ENCODE assay signal across 8 cellular contexts in genomic region chr6:144725731-144726522, GRCh38.
DNase-seq lines count a peak whose midpoint lies in the region; ATAC-seq and TF ChIP-seq lines count a peak whose summit lies in the region.

No MANE protein-coding gene starts in this region.

- peaks cover 23% of the 10 kb centered on the region for H3K4me1 Mint-ChIP-seq in activated CD4-positive, alpha-beta T cell treated with anti-CD3 and anti-CD28 coated beads for 36 hours
- H3K4me1 Mint-ChIP-seq in activated CD8-positive, alpha-beta memory T cell treated with anti-CD3 and anti-CD28 coated beads, Interleukin-2, amount 10 ng/mL, durations not matched to agents 7 days and 5 days = peaks cover 48% of the 10 kb centered on the region

- no peaks in the 10 kb centered on the region for H3K27me3 Mint-ChIP-seq in activated CD4-positive, alpha-beta T cell treated with anti-CD3 and anti-CD28 coated beads for 36 hours
- no peaks in the 10 kb centered on the region for H3K27me3 Mint-ChIP-seq in activated CD8-positive, alpha-beta memory T cell treated with anti-CD3 and anti-CD28 coated beads, Interleukin-2, amount 10 ng/mL, durations not matched to agents 7 days and 5 days

- POLR2A ChIA-PET in activated CD4-positive, alpha-beta T cell treated with anti-CD3 and anti-CD28 coated beads for 36 hours (lab: Charles Lee) = no interaction called here

- intact Hi-C loops in activated CD4-positive, alpha-beta T cell treated with anti-CD3 and anti-CD28 coated beads for 36 hours (cut with DNase I, micrococcal nuclease) = no loop called here

- H3K27ac Mint-ChIP-seq in activated CD4-positive, alpha-beta T cell treated with anti-CD3 and anti-CD28 coated beads for 36 hours = no peak overlapping the region
- H3K27ac Mint-ChIP-seq in activated CD8-positive, alpha-beta memory T cell treated with anti-CD3 and anti-CD28 coated beads, Interleukin-2, amount 10 ng/mL, durations not matched to agents 7 days and 5 days = peak overlapping the region; percentile 72

- no peaks in the 10 kb centered on the region for H3K9me3 Mint-ChIP-seq in activated CD4-positive, alpha-beta T cell treated with anti-CD3 and anti-CD28 coated beads for 36 hours (ENCODE audit: low read depth)
- H3K9me3 Mint-ChIP-seq in activated CD8-positive, alpha-beta memory T cell treated with anti-CD3 and anti-CD28 coated beads, Interleukin-2, amount 10 ng/mL, durations not matched to agents 7 days and 5 days (ENCODE audit: low read depth) = peaks cover 2% of the 10 kb centered on the region

- H3K4me3 Mint-ChIP-seq in activated CD4-positive, alpha-beta T cell treated with anti-CD3 and anti-CD28 coated beads for 36 hours = no peak overlapping the region
- H3K4me3 Mint-ChIP-seq in activated CD8-positive, alpha-beta memory T cell treated with anti-CD3 and anti-CD28 coated beads, Interleukin-2, amount 10 ng/mL, durations not matched to agents 7 days and 5 days = peak overlapping the region; percentile 14

- TF ChIP-seq CTCF in foreskin fibroblast (IDR thresholded peaks at IDR 0.05; ENCODE audit: low read depth, low read length) = no peak

- peak; percentile 37 for DNase-seq in activated CD4-positive, alpha-beta T cell treated with anti-CD3 and anti-CD28 coated beads for 36 hours
- DNase-seq in activated CD4-positive, alpha-beta T cell treated with anti-CD3 and anti-CD28 coated beads, Interleukin-2, amount 50 U/mL, for 1 hour = no peak
- peak; percentile 84 for DNase-seq in activated CD8-positive, alpha-beta memory T cell treated with anti-CD3 and anti-CD28 coated beads, Interleukin-2, amount 10 ng/mL, durations not matched to agents 7 days and 5 days
- DNase-seq in stimulated activated CD8-positive, alpha-beta memory T cell treated with anti-CD3 and anti-CD28 coated beads, Interleukin-2, amount 100 ng/mL, for 48 hours (ENCODE audit: low read depth in 2 of 2) = peak; percentile 16 to 41
- DNase-seq in foreskin fibroblast = no peak
- DNase-seq in NCI-H1105 treated with DMSO at 0.1 percent for 48 hours (lab: John Stamatoyannopoulos, UW) = no peak
- no peak for DNase-seq in SKM-1 treated with dmso at 0.1 percent for 144 hours (lab: John Stamatoyannopoulos, UW; ENCODE audit: unreplicated experiment)

- CTCF ChIA-PET in activated CD4-positive, alpha-beta T cell treated with anti-CD3 and anti-CD28 coated beads for 36 hours (lab: Charles Lee) = no interaction called here
- CTCF ChIA-PET in activated CD8-positive, alpha-beta memory T cell treated with anti-CD3 and anti-CD28 coated beads, Interleukin-2, amount 10 ng/mL, durations not matched to agents 7 days and 5 days (lab: Charles Lee) = interaction anchor here (1.5 kb wide), 1 partner anchor 10 kb away, joined by 3 read pairs; no protein-coding TSS in a partner anchor

- peak; percentile 55 for ATAC-seq in activated CD4-positive, alpha-beta T cell treated with anti-CD3 and anti-CD28 coated beads for 36 hours
- peak; percentile 69 for ATAC-seq in HG02884 (IDR thresholded peaks at IDR 0.05; ENCODE audit: unreplicated experiment)
- ATAC-seq in activated CD8-positive, alpha-beta memory T cell treated with anti-CD3 and anti-CD28 coated beads, Interleukin-2, amount 10 ng/mL, durations not matched to agents 7 days and 5 days = peak; percentile 88

- no peak overlapping the region for H3K4me3 ChIP-seq in foreskin fibroblast (ENCODE audit: low read depth in 1 of 2, low read length in 2 of 2)

- H3K36me3 Mint-ChIP-seq in activated CD4-positive, alpha-beta T cell treated with anti-CD3 and anti-CD28 coated beads for 36 hours (ENCODE audit: low read depth) = peaks cover 7% of the 10 kb centered on the region
- peaks cover 32% of the 10 kb centered on the region for H3K36me3 Mint-ChIP-seq in activated CD8-positive, alpha-beta memory T cell treated with anti-CD3 and anti-CD28 coated beads, Interleukin-2, amount 10 ng/mL, durations not matched to agents 7 days and 5 days

Comparison
In these comparisons a context has a peak if more than half of its experiments do, and no peak if none do; other contexts are left out.
1. DNase-seq: peak in activated CD4-positive, alpha-beta T cell treated with anti-CD3 and anti-CD28 coated beads for 36 hours (single experiment), activated CD8-positive, alpha-beta memory T cell treated with anti-CD3 and anti-CD28 coated beads, Interleukin-2, amount 10 ng/mL, durations not matched to agents 7 days and 5 days (single experiment) and stimulated activated CD8-positive, alpha-beta memory T cell treated with anti-CD3 and anti-CD28 coated beads, Interleukin-2, amount 100 ng/mL, for 48 hours (2 of 2); none in activated CD4-positive, alpha-beta T cell treated with anti-CD3 and anti-CD28 coated beads, Interleukin-2, amount 50 U/mL, for 1 hour (single experiment), foreskin fibroblast (0 of 2), NCI-H1105 treated with DMSO at 0.1 percent for 48 hours (single experiment) and SKM-1 treated with dmso at 0.1 percent for 144 hours (single experiment).
2. Peak in every context shown above with its lines, with median percentiles within 50 percentile points of each other: ATAC-seq.